In the genomic region with DNA sequence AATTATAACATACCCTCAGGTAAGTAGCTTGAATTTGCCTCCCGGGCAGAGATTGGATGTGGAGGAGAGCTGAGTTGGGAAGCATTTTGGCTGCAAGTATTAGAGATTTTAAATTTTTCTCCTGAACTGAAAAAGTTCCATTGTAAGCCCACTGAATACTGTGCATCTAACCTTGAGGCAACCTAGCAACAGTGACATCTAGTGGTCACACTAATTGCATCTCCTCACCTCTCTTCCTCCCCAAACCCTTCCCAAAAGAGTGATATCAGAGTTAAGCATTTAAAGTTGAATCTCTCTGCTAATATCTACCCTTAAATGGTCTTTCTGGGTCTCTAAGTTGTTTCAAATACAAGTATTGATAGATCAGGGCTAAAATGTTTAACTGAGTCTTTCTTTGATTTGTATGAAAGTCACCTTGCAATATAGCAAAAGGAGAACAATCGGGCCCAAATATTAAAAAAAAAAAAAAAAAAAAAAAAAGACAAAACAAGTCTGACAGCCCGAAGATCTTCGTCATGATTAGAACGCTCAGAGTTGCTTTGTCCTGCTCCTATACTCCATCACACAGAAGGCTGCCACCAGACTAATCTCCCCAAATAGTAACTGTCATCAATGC, we compare ENCODE assay signal across 9 cellular contexts. TPM values are rescaled to one million over a fixed set of nuclear protein-coding genes. Genes with fewer than 3 reads are reported as not detected.
A peak's percentile ranks its signal among the peaks of the same experiment; 100 is the strongest.
DNase-seq lines count a peak whose midpoint lies in the region; ATAC-seq and TF ChIP-seq lines count a peak whose summit lies in the region.
"Had no signal": no experiment of that assay in that cellular context is flagged by ENCODE, and none has a peak within 500 bp of the region (broad histone marks: within the 10 kb centered on the region; RNA-seq: fewer than 3 reads in every experiment).

No MANE protein-coding gene starts in this region.

- peak; percentile 51 for DNase-seq in AG08396 (ENCODE audit: low spot score)
- DNase-seq in NCI-H146 treated with DMSO at 0.1 percent for 48 hours (lab: John Stamatoyannopoulos, UW; ENCODE audit: unreplicated experiment), result peak; percentile 65
- peak; percentile 9 for DNase-seq in T1000 (lab: John Stamatoyannopoulos, UW)
- DNase-seq in fibroblast of villous mesenchyme (ENCODE audit: low read depth), result peak; percentile 56
- DNase-seq in osteoblast (ENCODE audit: insufficient read length, low spot score, missing footprints), result no peak
- no peak for DNase-seq in NCI-H226

- H3K27ac ChIP-seq in osteoblast (ENCODE audit: low read depth, low read length), result no peak overlapping the region

- H3K36me3 ChIP-seq in osteoblast (ENCODE audit: insufficient read depth, low read length), result no peaks in the 10 kb centered on the region

- H3K27me3 ChIP-seq in osteoblast (ENCODE audit: insufficient read depth, low read length), result no peaks in the 10 kb centered on the region

- H3K4me3 ChIP-seq in fibroblast of villous mesenchyme (ENCODE audit: low read depth, low read length) (peak overlapping the region; percentile 12), osteoblast (ENCODE audit: insufficient read depth, low read length) (no peak overlapping the region)

- H4K20me1 ChIP-seq in osteoblast (ENCODE audit: insufficient read depth, low read length), result no peaks in the 10 kb centered on the region

- H2AFZ ChIP-seq in osteoblast (ENCODE audit: low read length), result no peak overlapping the region

- no peaks in the 10 kb centered on the region for H3K9me3 ChIP-seq in osteoblast (ENCODE audit: low read depth, low read length)

- ATAC-seq in HG02763 (IDR thresholded peaks at IDR 0.05; ENCODE audit: unreplicated experiment), result peak; percentile 75

- H3K4me2 ChIP-seq in osteoblast (ENCODE audit: insufficient read depth, low read length), result no peak overlapping the region

- no peaks in the 10 kb centered on the region for H3K4me1 ChIP-seq in osteoblast (ENCODE audit: insufficient read depth, low read length)

- no peaks in the 10 kb centered on the region for H3K79me2 ChIP-seq in osteoblast (ENCODE audit: insufficient read depth, low read length)

- TF ChIP-seq CTCF in GM12872 (IDR thresholded peaks at IDR 0.05; ENCODE audit: insufficient read depth, low read depth, low read length), result peak; percentile 83
- peak; percentile 73 for TF ChIP-seq CTCF in fibroblast of villous mesenchyme (IDR thresholded peaks at IDR 0.05; ENCODE audit: insufficient read depth, low read depth, low read length)
- peak; percentile 73 for TF ChIP-seq CTCF in osteoblast (IDR thresholded peaks at IDR 0.05; ENCODE audit: extremely low read depth, low read depth, low read length)

RNA-seq across cellular contexts. Expression of gene DLX5, which starts 40.4 kb away (rescaled TPM):
- total RNA-seq in fibroblast of villous mesenchyme (not detected in 2 replicates), osteoblast (2.5 and 3.2 TPM in 2 replicates)
- total RNA-seq: natural killer cell treated with Interleukin-12 subunit alpha and Interleukin-12 subunit beta and Interleukin-15 and Interleukin-18, amount 100 ng/mL, for 72 hours had no signal

RNA-seq across cellular contexts. Expression of gene SDHAF3, which starts 52.4 kb away (rescaled TPM):
- total RNA-seq in fibroblast of villous mesenchyme (10.4 and 11.3 TPM in 2 replicates), osteoblast (6.5 and 9.1 TPM in 2 replicates)

RNA-seq across cellular contexts. Expression of gene DLX6, which starts 59.7 kb away (rescaled TPM):
- total RNA-seq in fibroblast of villous mesenchyme (not detected in 2 replicates), osteoblast (1.1 and 2.1 TPM in 2 replicates)
- total RNA-seq: natural killer cell treated with Interleukin-12 subunit alpha and Interleukin-12 subunit beta and Interleukin-15 and Interleukin-18, amount 100 ng/mL, for 72 hours had no signal

Comparison
In these comparisons a context has a peak if more than half of its experiments do, and no peak if none do; other contexts are left out.
1. DNase-seq: peak in AG08396 (single experiment), NCI-H146 treated with DMSO at 0.1 percent for 48 hours (single experiment), T1000 (single experiment) and fibroblast of villous mesenchyme (single experiment); none in osteoblast (single experiment) and NCI-H226 (single experiment).
2. Peak in every context shown above with its lines, with median percentiles within 50 percentile points of each other: CTCF ChIP-seq.